ENCODE assay signal across 8 cellular contexts in genomic region chr17:80453980-80454556, GRCh38. TPM values are rescaled to one million over a fixed set of nuclear protein-coding genes. Genes with fewer than 3 reads are reported as not detected.
DNase-seq lines count a peak whose midpoint lies in the region; ATAC-seq and TF ChIP-seq lines count a peak whose summit lies in the region.

No MANE protein-coding gene starts in this region.

- peak overlapping the region; percentile 94 for H3K27ac ChIP-seq in RWPE1
- H3K27ac ChIP-seq in esophagus squamous epithelium = peak overlapping the region; percentile 95 to 98 (median 97)
- H3K27ac ChIP-seq in rectal smooth muscle tissue (ENCODE audit: low read depth, low read length) = peak overlapping the region; percentile 96

- TF ChIP-seq CTCF in RWPE1 (conservative IDR thresholded peaks at IDR 0.05; ENCODE audit: low read depth) = no peak
- no peak for TF ChIP-seq CTCF in esophagus squamous epithelium (IDR thresholded peaks at IDR 0.05)

- peak; percentile 13 for ATAC-seq in GM19463 (IDR thresholded peaks at IDR 0.05; ENCODE audit: unreplicated experiment)
- no peak for ATAC-seq in GM21737 (IDR thresholded peaks at IDR 0.05; ENCODE audit: unreplicated experiment)

- peak overlapping the region; percentile 89 for H3K9ac ChIP-seq in rectal smooth muscle tissue (ENCODE audit: low read length)

- CTCF ChIA-PET in RWPE1 (lab: Yijun Ruan, JAX) = interaction anchor here (1.6 kb wide), 1 partner anchor 27 kb away, joined by 6 read pairs; no protein-coding TSS in a partner anchor

- H3K36me3 ChIP-seq in esophagus squamous epithelium (no peaks in the 10 kb centered on the region), rectal smooth muscle tissue (ENCODE audit: control insufficient read depth, insufficient read depth, low read length) (no peaks in the 10 kb centered on the region)

- DNase-seq in RWPE1 (ENCODE audit: low spot score) = no peak
- no peak for DNase-seq in esophagus squamous epithelium (lab: John Stamatoyannopoulos, UW)
- DNase-seq in HK-2 (ENCODE audit: unreplicated experiment) = no peak
- DNase-seq in iPS-NIHi11 (ENCODE audit: low spot score) = no peak
- no peak for DNase-seq in activated effector memory CD4-positive, alpha-beta T cell treated with Interleukin-2 at 50 U/mL for 16 hours

- peaks cover 11 to 54% (median 13%) of the 10 kb centered on the region in 3 donors for H3K4me1 ChIP-seq in esophagus squamous epithelium
- H3K4me1 ChIP-seq in rectal smooth muscle tissue (ENCODE audit: control insufficient read depth, insufficient read depth, low read length) = peaks cover 31% of the 10 kb centered on the region

- WGBS in esophagus squamous epithelium, 2 donors = 12 to 63% methylated on average over 12 to 21 of the region's 37 CpGs

- H3K4me3 ChIP-seq in esophagus squamous epithelium (peak overlapping the region; percentile 69 to 92 (median 76)), rectal smooth muscle tissue (ENCODE audit: low read length) (peak overlapping the region; percentile 60)

- peaks cover 0 to 11% (median 0%) of the 10 kb centered on the region in 4 donors for H3K27me3 ChIP-seq in esophagus squamous epithelium
- no peaks in the 10 kb centered on the region for H3K27me3 ChIP-seq in rectal smooth muscle tissue (ENCODE audit: control insufficient read depth, insufficient read depth, low read length)

- intact Hi-C loops in esophagus squamous epithelium (cut with DNase I) = no loop called here

- TF ChIP-seq POLR2A in esophagus squamous epithelium (IDR thresholded peaks at IDR 0.05) = no peak

- POLR2A ChIA-PET in RWPE1 (lab: Yijun Ruan, JAX; ENCODE audit: low non-redundant PET) = interaction anchor here (0.5 to 1.3 kb wide), 8 partner anchors 11 to 995 kb away, joined by 3 to 7 read pairs (median 3); no protein-coding TSS in a partner anchor

- H3K9me3 ChIP-seq in esophagus squamous epithelium = no peaks in the 10 kb centered on the region

RNA-seq across cellular contexts. Expression of gene NPTX1, which starts 22.3 kb away (rescaled TPM):
- under 1 TPM in 2 of 4 donors, not detected in 2; under 0.01 to 0.15 TPM for total RNA-seq in esophagus squamous epithelium

RNA-seq across cellular contexts. Expression of gene ENDOV, which starts 39.1 kb away (rescaled TPM):
- total RNA-seq in esophagus squamous epithelium = 10 to 100 TPM in 3 of 4 donors, 1 to 10 TPM in 1; 7.4 to 16.0 (median 14.5) TPM
